In the genomic region with DNA sequence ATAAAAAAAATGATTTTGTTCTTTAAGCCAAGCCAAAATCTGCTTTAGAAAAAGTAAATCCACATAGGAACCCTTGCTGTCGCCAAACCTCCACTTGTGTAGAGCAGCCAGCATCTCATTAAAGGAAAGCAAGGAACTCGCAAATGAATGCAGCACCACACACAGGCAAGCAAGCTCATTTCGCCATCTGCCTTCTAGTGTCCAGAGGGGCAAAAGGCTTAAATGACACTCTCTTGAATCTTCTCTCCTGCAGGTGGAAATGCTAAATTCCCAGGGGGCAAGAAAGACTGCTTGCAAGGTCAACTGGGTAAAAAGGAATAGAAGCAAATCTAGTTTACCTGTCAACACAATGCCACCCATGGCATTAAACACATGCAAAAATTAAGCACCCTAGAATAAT, we compare ENCODE assay signal across 7 cellular contexts. TPM values are rescaled to one million over a fixed set of nuclear protein-coding genes. Genes with fewer than 3 reads are reported as not detected.
DNase-seq lines count a peak whose midpoint lies in the region; ATAC-seq and TF ChIP-seq lines count a peak whose summit lies in the region.

No MANE protein-coding gene starts in this region.

- H3K27me3 ChIP-seq in duodenal mucosa (ENCODE audit: control insufficient read depth in 1 of 2, insufficient read depth in 2 of 2, low read length in 2 of 2) (no peaks in the 10 kb centered on the region), skeletal muscle satellite cell (ENCODE audit: control insufficient read depth, insufficient read depth, low read length) (no peaks in the 10 kb centered on the region)

- H3K36me3 ChIP-seq in duodenal mucosa (ENCODE audit: control insufficient read depth in 1 of 2, insufficient read depth in 2 of 2, low read length in 2 of 2) (no peaks in the 10 kb centered on the region), skeletal muscle satellite cell (ENCODE audit: insufficient read depth, low read length) (no peaks in the 10 kb centered on the region)

- H3K27ac ChIP-seq in duodenal mucosa (ENCODE audit: low read depth, low read length): no peak overlapping the region

- ATAC-seq in HG03025 (IDR thresholded peaks at IDR 0.05; ENCODE audit: low FRiP score, unreplicated experiment): no peak

- H3K4me2 ChIP-seq in skeletal muscle satellite cell (ENCODE audit: low read length): peak overlapping the region; percentile 11

- peak; percentile 46 for TF ChIP-seq CTCF in GM12864 (IDR thresholded peaks at IDR 0.05; ENCODE audit: low read depth, low read length, missing control alignments)

- H3K9me3 ChIP-seq in duodenal mucosa (ENCODE audit: control insufficient read depth in 1 of 2, low read length in 2 of 2) (no peaks in the 10 kb centered on the region), skeletal muscle satellite cell (replicated peaks; ENCODE audit: low read length) (no peaks in the 10 kb centered on the region)

- H3K4me1 ChIP-seq in duodenal mucosa (ENCODE audit: control insufficient read depth in 1 of 2, insufficient read depth in 2 of 2, low read length in 2 of 2) (peaks cover 25 to 35% of the 10 kb centered on the region in 2 donors), skeletal muscle satellite cell (ENCODE audit: control insufficient read depth, insufficient read depth, low read length) (peaks cover 5% of the 10 kb centered on the region)

- DNase-seq in GM12864 (ENCODE audit: low read depth) (no peak), HCEC 1CT (peak; percentile 57), NCI-H526 treated with DMSO at 0.1 percent for 48 hours (lab: John Stamatoyannopoulos, UW) (peak; percentile 76), HPDE6-E6E7 (ENCODE audit: extremely low spot score) (no peak)

- peak overlapping the region; percentile 83 for H3K4me3 ChIP-seq in GM12864 (ENCODE audit: low read depth, low read length)
- H3K4me3 ChIP-seq in duodenal mucosa (ENCODE audit: low read depth in 1 of 2, low read length in 2 of 2): peak overlapping the region; percentile 84 to 95
- H3K4me3 ChIP-seq in skeletal muscle satellite cell (ENCODE audit: low read length): no peak overlapping the region

- peak overlapping the region in 1 of 2 donors; percentile 23 for H3K9ac ChIP-seq in duodenal mucosa (ENCODE audit: low read depth in 1 of 2, low read length in 2 of 2)
- no peak overlapping the region for H3K9ac ChIP-seq in skeletal muscle satellite cell (ENCODE audit: low read depth, low read length)

RNA-seq across cellular contexts. Expression of a gene that starts 2.4 kb away (rescaled TPM):
- 7.2 and 7.6 TPM in 2 replicates for total RNA-seq in skeletal muscle satellite cell (2012; rRNA removed)

Comparison
In these comparisons a context has a peak if more than half of its experiments do, and no peak if none do; other contexts are left out.
1. DNase-seq: peak in HCEC 1CT (single experiment) and NCI-H526 treated with DMSO at 0.1 percent for 48 hours (single experiment); none in GM12864 (single experiment) and HPDE6-E6E7 (single experiment).